38 cellular contexts compared by ENCODE assay signal in genomic region chr12:52445876-52446275, GRCh38. TPM values are rescaled to one million over a fixed set of nuclear protein-coding genes. Genes with fewer than 3 reads are reported as not detected.
"Had no signal": no experiment of that assay in that cellular context is flagged by ENCODE, and none has a peak within 500 bp of the region (broad histone marks: within the 10 kb centered on the region; RNA-seq: fewer than 3 reads in every experiment).

No MANE protein-coding gene starts in this region.

- H3K36me3 ChIP-seq: adrenal gland, brain microvascular endothelial cell, cardiac muscle cell, WERI-Rb-1 had no signal

- DNase-seq: activated CD4-positive, alpha-beta memory T cell treated with anti-CD3 and anti-CD28 coated beads for 36 hours; activated CD4-positive, alpha-beta T cell treated with anti-CD3 and anti-CD28 coated beads for 4 hours; activated CD4-positive, alpha-beta T cell treated with anti-CD3 and anti-CD28 coated beads, Interleukin-2, amount 10 ng/mL, durations not matched to agents 24 days and 14 days; activated CD4-positive, alpha-beta T cell treated with anti-CD3 and anti-CD28 coated beads, Interleukin-2, amount 50 U/mL, for 1 hour; activated CD4-positive, alpha-beta T cell treated with anti-CD3 and anti-CD28 coated beads, Interleukin-2, amount 50 U/mL, for 4 hours; activated CD4-positive, CD25-positive, alpha-beta regulatory T cell; activated CD4-positive, CD25-positive, alpha-beta regulatory T cell treated with anti-CD3 and anti-CD28 coated beads, Interleukin-2, amount 50 U/mL, for 72 hours; activated CD8-positive, alpha-beta memory T cell treated with anti-CD3 and anti-CD28 coated beads, Interleukin-2, amount 50 U/mL, for 4 hours; activated CD8-positive, alpha-beta T cell treated with anti-CD3 and anti-CD28 coated beads for 36 hours; activated effector memory CD4-positive, alpha-beta T cell treated with anti-CD3 and anti-CD28 coated beads, Interleukin-2, amount 50 U/mL, for 16 hours; activated gamma-delta T cell treated with Interleukin-2 at 50 U/mL for 16 hours; activated naive CD4-positive, alpha-beta T cell; activated naive CD4-positive, alpha-beta T cell treated with anti-CD3 and anti-CD28 coated beads for 36 hours; activated naive CD4-positive, alpha-beta T cell treated with anti-CD3 and anti-CD28 coated beads, Interleukin-2, amount 50 U/mL, for 16 hours; activated naive CD8-positive, alpha-beta T cell treated with anti-CD3 and anti-CD28 coated beads for 36 hours; activated T-cell treated with anti-CD3 and anti-CD28 coated beads for 4 hours; activated T-cell treated with anti-CD3 and anti-CD28 coated beads, Interleukin-2, amount 50 U/mL, for 1 hour; activated T-cell treated with anti-CD3 and anti-CD28 coated beads, Interleukin-2, amount 50 U/mL, for 4 hours; activated T-cell treated with anti-CD3 and anti-CD28 coated beads, Interleukin-2, amount 50 U/mL, for 72 hours; adrenal gland; amniotic stem cell; aorta; body of pancreas; brain microvascular endothelial cell; caudate nucleus; SW 1271; T-helper 1 cell; T-helper 2 cell; T-helper 9 cell; WERI-Rb-1 had no signal

- ATAC-seq: activated CD8-positive, alpha-beta T cell treated with anti-CD3 and anti-CD28 coated beads for 36 hours; activated naive CD4-positive, alpha-beta T cell treated with anti-CD3 and anti-CD28 coated beads, Interleukin-2, amount 50 U/mL, for 72 hours; activated T-cell treated with anti-CD3 and anti-CD28 coated beads, Interleukin-2, amount 50 U/mL, for 4 hours; activated T-cell treated with anti-CD3 and anti-CD28 coated beads, Interleukin-2, amount 50 U/mL, for 72 hours; activated T-helper 17 cell treated with anti-CD3 and anti-CD28 coated beads, Interleukin-2, amount 50 U/mL, for 72 hours; body of pancreas; WTC11 had no signal

- H3K4me1 ChIP-seq: adrenal gland, body of pancreas had no signal

- H3K9me3 ChIP-seq: adrenal gland, body of pancreas had no signal

- H3K27me3 ChIP-seq: adrenal gland, body of pancreas, brain microvascular endothelial cell had no signal

- H3K4me3 ChIP-seq: adrenal gland, body of pancreas, cardiac muscle cell had no signal

- H3K27ac ChIP-seq: adrenal gland, brain microvascular endothelial cell, cardiac muscle cell, WERI-Rb-1 had no signal

RNA-seq across cellular contexts. Expression of gene KRT6B, which starts 6.1 kb away (rescaled TPM):
- total RNA-seq: activated CD4-positive, alpha-beta memory T cell treated with anti-CD3 and anti-CD28 coated beads for 36 hours; activated CD4-positive, alpha-beta T cell treated with anti-CD3 and anti-CD28 coated beads, Interleukin-2, amount 10 ng/mL, durations not matched to agents 24 days and 14 days; activated CD8-positive, alpha-beta memory T cell treated with anti-CD3 and anti-CD28 coated beads for 36 hours; activated CD8-positive, alpha-beta T cell treated with anti-CD3 and anti-CD28 coated beads for 36 hours; activated naive CD4-positive, alpha-beta T cell treated with anti-CD3 and anti-CD28 coated beads for 36 hours; activated naive CD4-positive, alpha-beta T cell treated with anti-CD3 and anti-CD28 coated beads, Interleukin-2, amount 50 U/mL, for 72 hours; activated naive CD8-positive, alpha-beta T cell treated with anti-CD3 and anti-CD28 coated beads for 36 hours; activated T-cell treated with anti-CD3 and anti-CD28 coated beads, Interleukin-2, amount 50 U/mL, for 4 hours; activated T-cell treated with anti-CD3 and anti-CD28 coated beads, Interleukin-2, amount 50 U/mL, for 72 hours; activated T-helper 1 cell treated with anti-CD3 and anti-CD28 coated beads, Interleukin-12 subunit alpha, Interleukin-12 subunit beta, Interleukin-2, Interleukin-4 antibody, amounts not matched to agents 30 ng/mL and 10 ng/mL and 1 ng/mL, durations not matched to agents 14 hours and 24 hours and 36 hours; activated T-helper 17 cell treated with anti-CD3 and anti-CD28 coated beads, Interleukin-2, amount 50 U/mL, for 72 hours; aorta; astrocyte; body of pancreas; cardiac muscle cell; WTC11 had no signal

RNA-seq across cellular contexts. Expression of gene KRT75, which starts 11.7 kb away (rescaled TPM):
- total RNA-seq: activated CD4-positive, alpha-beta memory T cell treated with anti-CD3 and anti-CD28 coated beads for 36 hours; activated CD4-positive, alpha-beta T cell treated with anti-CD3 and anti-CD28 coated beads, Interleukin-2, amount 10 ng/mL, durations not matched to agents 24 days and 14 days; activated CD8-positive, alpha-beta memory T cell treated with anti-CD3 and anti-CD28 coated beads for 36 hours; activated CD8-positive, alpha-beta T cell treated with anti-CD3 and anti-CD28 coated beads for 36 hours; activated naive CD4-positive, alpha-beta T cell treated with anti-CD3 and anti-CD28 coated beads for 36 hours; activated naive CD4-positive, alpha-beta T cell treated with anti-CD3 and anti-CD28 coated beads, Interleukin-2, amount 50 U/mL, for 72 hours; activated naive CD8-positive, alpha-beta T cell treated with anti-CD3 and anti-CD28 coated beads for 36 hours; activated T-cell treated with anti-CD3 and anti-CD28 coated beads, Interleukin-2, amount 50 U/mL, for 4 hours; activated T-cell treated with anti-CD3 and anti-CD28 coated beads, Interleukin-2, amount 50 U/mL, for 72 hours; activated T-helper 1 cell treated with anti-CD3 and anti-CD28 coated beads, Interleukin-12 subunit alpha, Interleukin-12 subunit beta, Interleukin-2, Interleukin-4 antibody, amounts not matched to agents 30 ng/mL and 10 ng/mL and 1 ng/mL, durations not matched to agents 14 hours and 24 hours and 36 hours; activated T-helper 17 cell treated with anti-CD3 and anti-CD28 coated beads, Interleukin-2, amount 50 U/mL, for 72 hours; adrenal gland; aorta; astrocyte; body of pancreas; cardiac muscle cell; WTC11 had no signal
- polyA plus RNA-seq: adrenal gland, aorta, cardiac muscle cell had no signal

RNA-seq across cellular contexts. Expression of gene KRT6C, which starts 27.7 kb away (rescaled TPM):
- total RNA-seq: activated CD4-positive, alpha-beta memory T cell treated with anti-CD3 and anti-CD28 coated beads for 36 hours; activated CD4-positive, alpha-beta T cell treated with anti-CD3 and anti-CD28 coated beads, Interleukin-2, amount 10 ng/mL, durations not matched to agents 24 days and 14 days; activated CD8-positive, alpha-beta memory T cell treated with anti-CD3 and anti-CD28 coated beads for 36 hours; activated CD8-positive, alpha-beta T cell treated with anti-CD3 and anti-CD28 coated beads for 36 hours; activated naive CD4-positive, alpha-beta T cell treated with anti-CD3 and anti-CD28 coated beads for 36 hours; activated naive CD4-positive, alpha-beta T cell treated with anti-CD3 and anti-CD28 coated beads, Interleukin-2, amount 50 U/mL, for 72 hours; activated naive CD8-positive, alpha-beta T cell treated with anti-CD3 and anti-CD28 coated beads for 36 hours; activated T-cell treated with anti-CD3 and anti-CD28 coated beads, Interleukin-2, amount 50 U/mL, for 4 hours; activated T-cell treated with anti-CD3 and anti-CD28 coated beads, Interleukin-2, amount 50 U/mL, for 72 hours; activated T-helper 1 cell treated with anti-CD3 and anti-CD28 coated beads, Interleukin-12 subunit alpha, Interleukin-12 subunit beta, Interleukin-2, Interleukin-4 antibody, amounts not matched to agents 30 ng/mL and 10 ng/mL and 1 ng/mL, durations not matched to agents 14 hours and 24 hours and 36 hours; activated T-helper 17 cell treated with anti-CD3 and anti-CD28 coated beads, Interleukin-2, amount 50 U/mL, for 72 hours; aorta; astrocyte; body of pancreas; cardiac muscle cell; WTC11 had no signal
- polyA plus RNA-seq: cardiac muscle cell had no signal

RNA-seq across cellular contexts. Expression of gene KRT82, which starts 39.7 kb away (rescaled TPM):
- total RNA-seq: activated CD4-positive, alpha-beta memory T cell treated with anti-CD3 and anti-CD28 coated beads for 36 hours; activated CD4-positive, alpha-beta T cell treated with anti-CD3 and anti-CD28 coated beads, Interleukin-2, amount 10 ng/mL, durations not matched to agents 24 days and 14 days; activated CD8-positive, alpha-beta memory T cell treated with anti-CD3 and anti-CD28 coated beads for 36 hours; activated CD8-positive, alpha-beta T cell treated with anti-CD3 and anti-CD28 coated beads for 36 hours; activated naive CD4-positive, alpha-beta T cell treated with anti-CD3 and anti-CD28 coated beads for 36 hours; activated naive CD4-positive, alpha-beta T cell treated with anti-CD3 and anti-CD28 coated beads, Interleukin-2, amount 50 U/mL, for 72 hours; activated naive CD8-positive, alpha-beta T cell treated with anti-CD3 and anti-CD28 coated beads for 36 hours; activated T-cell treated with anti-CD3 and anti-CD28 coated beads, Interleukin-2, amount 50 U/mL, for 4 hours; activated T-cell treated with anti-CD3 and anti-CD28 coated beads, Interleukin-2, amount 50 U/mL, for 72 hours; activated T-helper 1 cell treated with anti-CD3 and anti-CD28 coated beads, Interleukin-12 subunit alpha, Interleukin-12 subunit beta, Interleukin-2, Interleukin-4 antibody, amounts not matched to agents 30 ng/mL and 10 ng/mL and 1 ng/mL, durations not matched to agents 14 hours and 24 hours and 36 hours; activated T-helper 17 cell treated with anti-CD3 and anti-CD28 coated beads, Interleukin-2, amount 50 U/mL, for 72 hours; adrenal gland; aorta; astrocyte; body of pancreas; bronchial epithelial cell; cardiac muscle cell; WTC11 had no signal
- polyA plus RNA-seq: adrenal gland, aorta, cardiac muscle cell had no signal

RNA-seq across cellular contexts. Expression of gene KRT6A, which starts 47.2 kb away (rescaled TPM):
- total RNA-seq: activated CD4-positive, alpha-beta memory T cell treated with anti-CD3 and anti-CD28 coated beads for 36 hours; activated CD4-positive, alpha-beta T cell treated with anti-CD3 and anti-CD28 coated beads, Interleukin-2, amount 10 ng/mL, durations not matched to agents 24 days and 14 days; activated CD8-positive, alpha-beta memory T cell treated with anti-CD3 and anti-CD28 coated beads for 36 hours; activated CD8-positive, alpha-beta T cell treated with anti-CD3 and anti-CD28 coated beads for 36 hours; activated naive CD4-positive, alpha-beta T cell treated with anti-CD3 and anti-CD28 coated beads for 36 hours; activated naive CD4-positive, alpha-beta T cell treated with anti-CD3 and anti-CD28 coated beads, Interleukin-2, amount 50 U/mL, for 72 hours; activated naive CD8-positive, alpha-beta T cell treated with anti-CD3 and anti-CD28 coated beads for 36 hours; activated T-cell treated with anti-CD3 and anti-CD28 coated beads, Interleukin-2, amount 50 U/mL, for 4 hours; activated T-cell treated with anti-CD3 and anti-CD28 coated beads, Interleukin-2, amount 50 U/mL, for 72 hours; activated T-helper 1 cell treated with anti-CD3 and anti-CD28 coated beads, Interleukin-12 subunit alpha, Interleukin-12 subunit beta, Interleukin-2, Interleukin-4 antibody, amounts not matched to agents 30 ng/mL and 10 ng/mL and 1 ng/mL, durations not matched to agents 14 hours and 24 hours and 36 hours; activated T-helper 17 cell treated with anti-CD3 and anti-CD28 coated beads, Interleukin-2, amount 50 U/mL, for 72 hours; aorta; body of pancreas; cardiac muscle cell; WTC11 had no signal
